8 cellular contexts compared by ENCODE assay signal in genomic region chr22:37283393-37283937, GRCh38. TPM values are rescaled to one million over a fixed set of nuclear protein-coding genes. Genes with fewer than 3 reads are reported as not detected.
DNase-seq lines count a peak whose midpoint lies in the region; ATAC-seq and TF ChIP-seq lines count a peak whose summit lies in the region.

No MANE protein-coding gene starts in this region.

- H3K9me3 Mint-ChIP-seq in WTC11 = peaks cover 6% of the 10 kb centered on the region

- H3K36me3 Mint-ChIP-seq in WTC11 = no peaks in the 10 kb centered on the region

- POLR2A ChIA-PET in WTC11 (lab: Charles Lee) = no interaction called here

- ATAC-seq in WTC11 (no peak), HG03045 (IDR thresholded peaks at IDR 0.05; ENCODE audit: unreplicated experiment) (no peak), HG02678 (IDR thresholded peaks at IDR 0.05; ENCODE audit: unreplicated experiment) (no peak)

- H3K27me3 Mint-ChIP-seq in WTC11 (ENCODE audit: low read depth) = no peaks in the 10 kb centered on the region; the same call in 1 of the 2 replicates

- H3K4me1 Mint-ChIP-seq in WTC11 = peaks cover 20% of the 10 kb centered on the region

- H3K27ac Mint-ChIP-seq in WTC11 = no peak overlapping the region

- CTCF ChIA-PET in WTC11 (lab: Charles Lee) = interaction anchor here (0.7 to 1.1 kb wide), 3 partner anchors 25 to 189 kb away, joined by 3 read pairs; no protein-coding TSS in a partner anchor

- DNase-seq in GM19240 (ENCODE audit: insufficient read length, low spot score) = peak; percentile 53
- no peak for DNase-seq in WTC11 (ENCODE audit: low spot score)
- DNase-seq in epidermal melanocyte (ENCODE audit: insufficient read length, low spot score) = peak; percentile 14
- DNase-seq in stimulated activated CD8-positive, alpha-beta memory T cell treated with anti-CD3 and anti-CD28 coated beads, Interleukin-4, amount 100 ng/mL, for 24 hours (ENCODE audit: low read depth) = peak; percentile 53
- DNase-seq in NCI-H1105 (lab: John Stamatoyannopoulos, UW) = no peak
- DNase-seq in GOT3 (lab: John Stamatoyannopoulos, UW) = no peak

- no peak for TF ChIP-seq CTCF in WTC11 (IDR thresholded peaks at IDR 0.05)

- H3K4me3 Mint-ChIP-seq in WTC11 = no peak overlapping the region

TF ChIP-seq in WTC11, 78 proteins besides CTCF, POLR2A, EP300 and RAD21:
- TF ChIP-seq NFATC4 (CRISPR knock-in tag; IDR thresholded peaks at IDR 0.05) = no peak
- no peak for TF ChIP-seq FOXP1 (CRISPR knock-in tag; IDR thresholded peaks at IDR 0.05; ENCODE audit: borderline replicate concordance)
- TF ChIP-seq, protein P1, sequence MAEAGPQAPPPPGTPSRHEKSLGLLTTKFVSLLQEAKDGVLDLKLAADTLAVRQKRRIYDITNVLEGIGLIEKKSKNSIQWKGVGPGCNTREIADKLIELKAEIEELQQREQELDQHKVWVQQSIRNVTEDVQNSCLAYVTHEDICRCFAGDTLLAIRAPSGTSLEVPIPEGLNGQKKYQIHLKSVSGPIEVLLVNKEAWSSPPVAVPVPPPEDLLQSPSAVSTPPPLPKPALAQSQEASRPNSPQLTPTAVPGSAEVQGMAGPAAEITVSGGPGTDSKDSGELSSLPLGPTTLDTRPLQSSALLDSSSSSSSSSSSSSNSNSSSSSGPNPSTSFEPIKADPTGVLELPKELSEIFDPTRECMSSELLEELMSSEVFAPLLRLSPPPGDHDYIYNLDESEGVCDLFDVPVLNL (CRISPR knock-in tag; IDR thresholded peaks at IDR 0.05; ENCODE audit: borderline replicate concordance, low read depth) = no peak
- TF ChIP-seq, protein P2, sequence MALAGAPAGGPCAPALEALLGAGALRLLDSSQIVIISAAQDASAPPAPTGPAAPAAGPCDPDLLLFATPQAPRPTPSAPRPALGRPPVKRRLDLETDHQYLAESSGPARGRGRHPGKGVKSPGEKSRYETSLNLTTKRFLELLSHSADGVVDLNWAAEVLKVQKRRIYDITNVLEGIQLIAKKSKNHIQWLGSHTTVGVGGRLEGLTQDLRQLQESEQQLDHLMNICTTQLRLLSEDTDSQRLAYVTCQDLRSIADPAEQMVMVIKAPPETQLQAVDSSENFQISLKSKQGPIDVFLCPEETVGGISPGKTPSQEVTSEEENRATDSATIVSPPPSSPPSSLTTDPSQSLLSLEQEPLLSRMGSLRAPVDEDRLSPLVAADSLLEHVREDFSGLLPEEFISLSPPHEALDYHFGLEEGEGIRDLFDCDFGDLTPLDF (CRISPR knock-in tag; IDR thresholded peaks at IDR 0.05) = no peak
- TF ChIP-seq PRRX2 (CRISPR knock-in tag; IDR thresholded peaks at IDR 0.05) = no peak
- TF ChIP-seq, protein P3, sequence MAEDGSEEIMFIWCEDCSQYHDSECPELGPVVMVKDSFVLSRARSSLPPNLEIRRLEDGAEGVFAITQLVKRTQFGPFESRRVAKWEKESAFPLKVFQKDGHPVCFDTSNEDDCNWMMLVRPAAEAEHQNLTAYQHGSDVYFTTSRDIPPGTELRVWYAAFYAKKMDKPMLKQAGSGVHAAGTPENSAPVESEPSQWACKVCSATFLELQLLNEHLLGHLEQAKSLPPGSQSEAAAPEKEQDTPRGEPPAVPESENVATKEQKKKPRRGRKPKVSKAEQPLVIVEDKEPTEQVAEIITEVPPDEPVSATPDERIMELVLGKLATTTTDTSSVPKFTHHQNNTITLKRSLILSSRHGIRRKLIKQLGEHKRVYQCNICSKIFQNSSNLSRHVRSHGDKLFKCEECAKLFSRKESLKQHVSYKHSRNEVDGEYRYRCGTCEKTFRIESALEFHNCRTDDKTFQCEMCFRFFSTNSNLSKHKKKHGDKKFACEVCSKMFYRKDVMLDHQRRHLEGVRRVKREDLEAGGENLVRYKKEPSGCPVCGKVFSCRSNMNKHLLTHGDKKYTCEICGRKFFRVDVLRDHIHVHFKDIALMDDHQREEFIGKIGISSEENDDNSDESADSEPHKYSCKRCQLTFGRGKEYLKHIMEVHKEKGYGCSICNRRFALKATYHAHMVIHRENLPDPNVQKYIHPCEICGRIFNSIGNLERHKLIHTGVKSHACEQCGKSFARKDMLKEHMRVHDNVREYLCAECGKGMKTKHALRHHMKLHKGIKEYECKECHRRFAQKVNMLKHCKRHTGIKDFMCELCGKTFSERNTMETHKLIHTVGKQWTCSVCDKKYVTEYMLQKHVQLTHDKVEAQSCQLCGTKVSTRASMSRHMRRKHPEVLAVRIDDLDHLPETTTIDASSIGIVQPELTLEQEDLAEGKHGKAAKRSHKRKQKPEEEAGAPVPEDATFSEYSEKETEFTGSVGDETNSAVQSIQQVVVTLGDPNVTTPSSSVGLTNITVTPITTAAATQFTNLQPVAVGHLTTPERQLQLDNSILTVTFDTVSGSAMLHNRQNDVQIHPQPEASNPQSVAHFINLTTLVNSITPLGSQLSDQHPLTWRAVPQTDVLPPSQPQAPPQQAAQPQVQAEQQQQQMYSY (CRISPR knock-in tag; IDR thresholded peaks at IDR 0.05) = peak; percentile 33; the same call in 1 of the 2 replicates
- no peak for TF ChIP-seq TCF7 (CRISPR knock-in tag; IDR thresholded peaks at IDR 0.05; ENCODE audit: low read depth)
- TF ChIP-seq, protein P4, sequence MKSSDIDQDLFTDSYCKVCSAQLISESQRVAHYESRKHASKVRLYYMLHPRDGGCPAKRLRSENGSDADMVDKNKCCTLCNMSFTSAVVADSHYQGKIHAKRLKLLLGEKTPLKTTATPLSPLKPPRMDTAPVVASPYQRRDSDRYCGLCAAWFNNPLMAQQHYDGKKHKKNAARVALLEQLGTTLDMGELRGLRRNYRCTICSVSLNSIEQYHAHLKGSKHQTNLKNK (CRISPR knock-in tag; IDR thresholded peaks at IDR 0.05) = no peak

RNA-seq across cellular contexts. Expression of gene CYTH4, which starts 1.2 kb away (rescaled TPM):
- total RNA-seq in WTC11 (2021) = 0.11 to 0.16 TPM (median 0.15 TPM) in 3 replicates

RNA-seq across cellular contexts. Expression of gene RAC2, which starts 39.4 kb away (rescaled TPM):
- 3.6 to 4.9 TPM (median 4.9 TPM) in 3 replicates for total RNA-seq in WTC11 (2021)

Comparison
In these comparisons a context has a peak if more than half of its experiments do, and no peak if none do; other contexts are left out.
1. DNase-seq: peak in GM19240 (single experiment), epidermal melanocyte (single experiment) and stimulated activated CD8-positive, alpha-beta memory T cell treated with anti-CD3 and anti-CD28 coated beads, Interleukin-4, amount 100 ng/mL, for 24 hours (single experiment); none in WTC11 (single experiment), NCI-H1105 (single experiment) and GOT3 (single experiment).